20 cellular contexts compared by ENCODE assay signal in genomic region chr3:195065142-195065863, GRCh38.
DNase-seq lines count a peak whose midpoint lies in the region; ATAC-seq and TF ChIP-seq lines count a peak whose summit lies in the region.
"Had no signal": no experiment of that assay in that cellular context is flagged by ENCODE, and none has a peak within 500 bp of the region (broad histone marks: within the 10 kb centered on the region; RNA-seq: fewer than 3 reads in every experiment).

No MANE protein-coding gene starts in this region.

- H3K4me3 Mint-ChIP-seq in memory B cell, result no peak overlapping the region
- H3K4me3 Mint-ChIP-seq: activated CD8-positive, alpha-beta T cell treated with anti-CD3 and anti-CD28 coated beads for 36 hours; activated naive CD8-positive, alpha-beta T cell treated with anti-CD3 and anti-CD28 coated beads, Interleukin-2, amount 10 ng/mL, durations not matched to agents 7 days and 5 days; CD8-positive, alpha-beta T cell; stimulated activated naive CD8-positive, alpha-beta T cell treated with anti-CD3 and anti-CD28 coated beads, Interleukin-15, Interleukin-2, amounts not matched to agents 100 ng/mL and 50 ng/mL, for 24 hours; T-helper 1 cell treated with Interleukin-12 subunit alpha and Interleukin-12 subunit beta and Interleukin-4 antibody, amounts not matched to agents 30 μg/mL and 1 μg/mL, for 36 hours had no signal

- H3F3A ChIP-seq in MM.1S (ENCODE audit: insufficient read depth, low read length), result no peaks in the 10 kb centered on the region

- H2AFZ ChIP-seq in MM.1S (ENCODE audit: low read length), result no peak overlapping the region

- H4K20me1 ChIP-seq in MM.1S (ENCODE audit: insufficient read depth, low read length), result no peaks in the 10 kb centered on the region

- H3K4me1 ChIP-seq in Panc1 (ENCODE audit: control insufficient read depth, insufficient read depth, low read length) (no peaks in the 10 kb centered on the region), heart right ventricle (peaks cover 0 to 28% (median 11%) of the 10 kb centered on the region in 9 donors), aorta (ENCODE audit: control insufficient read depth in 1 of 2, insufficient read depth in 2 of 2, low read length in 2 of 2) (no peaks in the 10 kb centered on the region), MM.1S (ENCODE audit: low read length) (peaks cover 11% of the 10 kb centered on the region)

- H3K4me1 Mint-ChIP-seq in memory B cell, result peaks cover 21% of the 10 kb centered on the region

- intact Hi-C loops in Panc1 (cut with micrococcal nuclease; ENCODE audit: unreplicated experiment), result no loop called here
- intact Hi-C loops in heart right ventricle (cut with DNase I), result no loop called here
- intact Hi-C loops in aorta (cut with DNase I), result no loop called here

- ATAC-seq in Panc1, result no peak
- peak in 7 of 8 donors; percentile 21 to 81 (median 42) for ATAC-seq in heart right ventricle
- peak; percentile 35 for ATAC-seq in memory B cell (ENCODE audit: low read depth)
- ATAC-seq in aorta (ENCODE audit: low FRiP score), result no peak
- ATAC-seq in GM18861 (IDR thresholded peaks at IDR 0.05; ENCODE audit: unreplicated experiment), result no peak
- ATAC-seq: activated CD8-positive, alpha-beta T cell treated with anti-CD3 and anti-CD28 coated beads for 36 hours; CD8-positive, alpha-beta T cell had no signal

- peak overlapping the region; percentile 37 for H3K27ac Mint-ChIP-seq in memory B cell
- H3K27ac Mint-ChIP-seq: activated CD8-positive, alpha-beta T cell treated with anti-CD3 and anti-CD28 coated beads for 36 hours; activated naive CD8-positive, alpha-beta T cell treated with anti-CD3 and anti-CD28 coated beads, Interleukin-2, amount 10 ng/mL, durations not matched to agents 7 days and 5 days; CD8-positive, alpha-beta T cell; stimulated activated naive CD8-positive, alpha-beta T cell treated with anti-CD3 and anti-CD28 coated beads, Interleukin-15, Interleukin-2, amounts not matched to agents 100 ng/mL and 50 ng/mL, for 24 hours; T-helper 1 cell treated with Interleukin-12 subunit alpha and Interleukin-12 subunit beta and Interleukin-4 antibody, amounts not matched to agents 30 μg/mL and 1 μg/mL, for 36 hours had no signal

- no peak for TF ChIP-seq CTCF in Panc1 (IDR thresholded peaks at IDR 0.05)
- no peak for TF ChIP-seq CTCF in heart right ventricle (IDR thresholded peaks at IDR 0.05)
- TF ChIP-seq CTCF in MM.1S (IDR thresholded peaks at IDR 0.05; ENCODE audit: low read length), result no peak

- in situ Hi-C loops in Panc1 (cut with HindIII; ENCODE audit: low pct_unique_long_range_greater_than_20kb, low sequenced_read_pairs), result no loop called here

- H3K9me2 ChIP-seq in MM.1S (replicated peaks; ENCODE audit: insufficient read depth, low read length), result no peaks in the 10 kb centered on the region

- no peak overlapping the region for H3K4me2 ChIP-seq in MM.1S (ENCODE audit: low read depth, low read length)

- peaks cover 7% of the 10 kb centered on the region for H3K36me3 Mint-ChIP-seq in memory B cell

- no TSS peak for BruUV-seq in Panc1 (replicated peaks; lab: Mats Ljungman, UMichigan)

- H3K79me2 ChIP-seq in MM.1S (ENCODE audit: low read length), result no peaks in the 10 kb centered on the region

- H3K9ac ChIP-seq in MM.1S (ENCODE audit: low read length), result no peak overlapping the region

- H3K4me3 ChIP-seq in Panc1 (ENCODE audit: low read depth in 2 of 2, low read length in 2 of 2), result no peak overlapping the region
- H3K4me3 ChIP-seq in heart right ventricle, result no peak overlapping the region
- H3K4me3 ChIP-seq in aorta (ENCODE audit: low read length in 2 of 2), result no peak overlapping the region
- no peak overlapping the region for H3K4me3 ChIP-seq in MM.1S (ENCODE audit: low read length)
- H3K4me3 ChIP-seq: lung had no signal

- POLR2A ChIA-PET in Panc1 (lab: Charles Lee), result no interaction called here

- H3K36me3 ChIP-seq in Panc1 (ENCODE audit: control insufficient read depth, insufficient read depth, low read length), result no peaks in the 10 kb centered on the region
- peaks cover 0 to 13% (median 0%) of the 10 kb centered on the region in 9 donors for H3K36me3 ChIP-seq in heart right ventricle
- H3K36me3 ChIP-seq in aorta (ENCODE audit: control insufficient read depth in 1 of 2, insufficient read depth in 2 of 2, low read length in 1 of 2), result no peaks in the 10 kb centered on the region
- H3K36me3 ChIP-seq in MM.1S (replicated peaks; ENCODE audit: insufficient read depth, low read length), result no peaks in the 10 kb centered on the region

- H3K9me3 ChIP-seq in Panc1 (ENCODE audit: control insufficient read depth, insufficient read depth, low read depth, low read length) (no peaks in the 10 kb centered on the region), heart right ventricle (no peaks in the 10 kb centered on the region), aorta (ENCODE audit: control insufficient read depth, low read length) (no peaks in the 10 kb centered on the region), MM.1S (replicated peaks; ENCODE audit: insufficient read depth, low read length) (no peaks in the 10 kb centered on the region)

- H3K9me3 Mint-ChIP-seq in memory B cell, result no peaks in the 10 kb centered on the region
- H3K9me3 Mint-ChIP-seq: activated CD8-positive, alpha-beta T cell treated with anti-CD3 and anti-CD28 coated beads for 36 hours; CD8-positive, alpha-beta T cell; stimulated activated naive CD8-positive, alpha-beta T cell treated with anti-CD3 and anti-CD28 coated beads, Interleukin-15, Interleukin-2, amounts not matched to agents 100 ng/mL and 50 ng/mL, for 24 hours; T-helper 1 cell treated with Interleukin-12 subunit alpha and Interleukin-12 subunit beta and Interleukin-4 antibody, amounts not matched to agents 30 μg/mL and 1 μg/mL, for 36 hours had no signal

- 75 to 82% methylated on average over 41 to 42 of the region's 42 CpGs for WGBS in heart right ventricle, 2 donors
- WGBS in aorta, 2 donors, result 97% methylated on average over 42 of the region's 42 CpGs

- DNase-seq in Panc1 (ENCODE audit: low read depth, low spot score), result no peak
- DNase-seq in heart right ventricle, result peak; percentile 55 to 61
- no peak for DNase-seq in memory B cell (ENCODE audit: low spot score in 2 of 2)
- peak; percentile 35 to 71 for DNase-seq in aorta
- no peak for DNase-seq in MM.1S
- no peak for DNase-seq in NCI-H146 (lab: John Stamatoyannopoulos, UW)
- DNase-seq: activated CD4-positive, alpha-beta T cell treated with anti-CD3 and anti-CD28 coated beads for 1 hour; activated CD8-positive, alpha-beta T cell treated with anti-CD3 and anti-CD28 coated beads for 36 hours; activated naive CD8-positive, alpha-beta T cell treated with anti-CD3 and anti-CD28 coated beads, Interleukin-2, amount 10 ng/mL, durations not matched to agents 7 days and 5 days; CD8-positive, alpha-beta T cell; cerebellar nuclear complex; GF-D8; hippocampal formation; NCI-H1417; NCI-H2171 treated with DMSO at 0.1 percent for 48 hours; NCI-H524 had no signal

- CTCF ChIA-PET in Panc1 (lab: Charles Lee), result no interaction called here

- H3K27me3 Mint-ChIP-seq in memory B cell, result no peaks in the 10 kb centered on the region
- H3K27me3 Mint-ChIP-seq: activated CD8-positive, alpha-beta T cell treated with anti-CD3 and anti-CD28 coated beads for 36 hours; activated naive CD8-positive, alpha-beta T cell treated with anti-CD3 and anti-CD28 coated beads, Interleukin-2, amount 10 ng/mL, durations not matched to agents 7 days and 5 days; stimulated activated naive CD8-positive, alpha-beta T cell treated with anti-CD3 and anti-CD28 coated beads, Interleukin-15, Interleukin-2, amounts not matched to agents 100 ng/mL and 50 ng/mL, for 24 hours had no signal

- H3K27ac ChIP-seq in Panc1 (ENCODE audit: low read length) (0 out of 2 replicates have a peak overlapping the region, but pooled peaks have one; percentile 64), heart right ventricle (peak overlapping the region in 5 of 10 donors; percentile 35 to 88 (median 75)), aorta (ENCODE audit: low read depth in 1 of 2, low read length in 2 of 2) (no peak overlapping the region), MM.1S (ENCODE audit: low read length) (no peak overlapping the region)

- H3K27me3 ChIP-seq in Panc1 (ENCODE audit: control insufficient read depth, insufficient read depth, low read length), result no peaks in the 10 kb centered on the region
- no peaks in the 10 kb centered on the region for H3K27me3 ChIP-seq in heart right ventricle
- H3K27me3 ChIP-seq in aorta (ENCODE audit: control insufficient read depth in 1 of 2, insufficient read depth in 2 of 2, low read length in 1 of 2), result no peaks in the 10 kb centered on the region
- H3K27me3 ChIP-seq in MM.1S (replicated peaks; ENCODE audit: insufficient read depth, low read length), result no peaks in the 10 kb centered on the region

Comparison
In these comparisons a context has a peak if more than half of its experiments do, and no peak if none do; other contexts are left out.
1. ATAC-seq: peak in heart right ventricle (7 of 8) and memory B cell (single experiment); none in Panc1 (single experiment), aorta (single experiment) and GM18861 (single experiment).
2. DNase-seq: peak in heart right ventricle (2 of 2) and aorta (2 of 2); none in Panc1 (single experiment), memory B cell (0 of 2), MM.1S (single experiment) and NCI-H146 (single experiment).